ENCODE assay signal across 9 cellular contexts in the genomic region with DNA sequence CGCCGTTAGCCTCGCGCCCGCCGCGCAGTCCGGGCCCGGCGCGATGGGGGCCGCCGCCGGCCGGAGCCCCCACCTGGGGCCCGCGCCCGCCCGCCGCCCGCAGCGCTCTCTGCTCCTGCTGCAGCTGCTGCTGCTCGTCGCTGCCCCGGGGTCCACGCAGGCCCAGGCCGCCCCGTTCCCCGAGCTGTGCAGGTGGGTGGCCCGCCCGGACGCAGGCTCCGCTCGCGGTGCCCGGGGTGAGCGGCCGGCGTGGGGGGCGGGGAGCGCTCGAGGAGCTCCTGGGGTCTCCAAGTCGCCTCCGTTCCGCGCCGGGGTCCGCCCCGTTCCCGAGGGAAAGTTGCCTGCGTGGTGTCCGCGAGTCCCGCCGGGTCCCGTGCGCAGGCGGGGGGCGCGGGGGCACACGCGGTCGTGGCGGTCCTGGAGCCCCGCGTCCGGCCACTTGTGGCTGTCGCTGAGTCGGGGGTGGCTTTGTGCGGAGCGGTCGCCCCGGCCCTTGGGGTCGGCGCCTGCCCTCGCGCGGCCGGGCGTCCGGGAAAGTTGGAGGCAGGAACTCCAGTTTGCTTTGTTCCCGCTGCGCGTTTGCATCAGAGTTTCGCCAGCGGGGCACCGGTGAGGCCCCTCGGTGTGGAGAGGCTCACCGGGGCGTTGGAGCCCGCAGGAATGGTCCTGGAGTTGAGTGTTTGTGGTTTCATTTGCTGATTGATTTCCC. TPM values are rescaled to one million over a fixed set of nuclear protein-coding genes. Genes with fewer than 3 reads are reported as not detected.
DNase-seq lines count a peak whose midpoint lies in the region; ATAC-seq, FAIRE-seq and TF ChIP-seq lines count a peak whose summit lies in the region.
"Had no signal": no experiment of that assay in that cellular context is flagged by ENCODE, and none has a peak within 500 bp of the region (broad histone marks: within the 10 kb centered on the region; RNA-seq: fewer than 3 reads in every experiment).

No MANE protein-coding gene starts in this region.

- H2BK20ac ChIP-seq in H1 (ENCODE audit: low read length): no peak overlapping the region

- CTCF ChIA-PET in CD8-positive, alpha-beta T cell (lab: Charles Lee): interaction anchor here (2.3 kb wide), 1 partner anchor 13 kb away, joined by 6 read pairs; no protein-coding TSS in a partner anchor
- CTCF ChIA-PET in H1 (lab: Charles Lee; ENCODE audit: partially characterized antibody): interaction anchor here (1.1 to 4.1 kb wide), 3 partner anchors 10 to 47 kb away, joined by 3 to 10 read pairs (median 3); no protein-coding TSS in a partner anchor

- no peak overlapping the region for H3K4ac ChIP-seq in H1 (replicated peaks; ENCODE audit: insufficient read length, low read depth, low read length)

- H3K56ac ChIP-seq in H1 (replicated peaks; ENCODE audit: insufficient read length, low read depth, low read length): no peak overlapping the region

- H3K36me3 ChIP-seq in CD8-positive, alpha-beta T cell (ENCODE audit: insufficient read depth, low read length): no peaks in the 10 kb centered on the region
- H3K36me3 ChIP-seq in H1 (ENCODE audit: control insufficient read depth in 2 of 4, insufficient read depth in 4 of 4, low read length in 3 of 4) (no peaks in the 10 kb centered on the region), muscle layer of duodenum (ENCODE audit: control insufficient read depth in 1 of 2, insufficient read depth in 2 of 2, low read length in 2 of 2) (no peaks in the 10 kb centered on the region), vagina (no peaks in the 10 kb centered on the region)

- TF ChIP-seq EP300 in H1 (IDR thresholded peaks at IDR 0.05; ENCODE audit: borderline replicate concordance in 1 of 2, low read depth in 2 of 2, low read length in 2 of 2): no peak

- no peak overlapping the region for H2AK5ac ChIP-seq in H1 (ENCODE audit: low read depth, low read length)

- peak in 2 of 7 experiments; percentile 29 to 42 for DNase-seq in CD8-positive, alpha-beta T cell
- peak; percentile 31 to 32 for DNase-seq in activated CD4-positive, alpha-beta T cell treated with anti-CD3 and anti-CD28 coated beads for 4 hours
- DNase-seq in H1 (ENCODE audit: low read depth in 1 of 2, low spot score in 2 of 2): peak in 1 of 2 experiments; percentile 68
- DNase-seq in vagina (ENCODE audit: extremely low spot score in 2 of 2): no peak
- DNase-seq in pons (ENCODE audit: low spot score): no peak

- H4K5ac ChIP-seq in H1 (ENCODE audit: insufficient read length, low read depth, low read length): no peak overlapping the region

- POLR2A ChIA-PET in CD8-positive, alpha-beta T cell (lab: Charles Lee): interaction anchor here (0.7 to 2.7 kb wide), 5 partner anchors 9 to 242 kb away, joined by 3 to 11 read pairs (median 5); a partner anchor contains a TSS
- POLR2A ChIA-PET in H1 (lab: Charles Lee; ENCODE audit: partially characterized antibody): interaction anchor here (0.7 to 2.2 kb wide), 4 partner anchors 9 to 179 kb away, joined by 3 to 13 read pairs (median 6); a partner anchor contains a TSS

- no peak overlapping the region for H3K23ac ChIP-seq in H1 (ENCODE audit: insufficient read length)

- peaks cover 12% of the 10 kb centered on the region for H3K79me1 ChIP-seq in H1 (ENCODE audit: low read depth, low read length)

- H3K23me2 ChIP-seq in H1 (ENCODE audit: low read depth, low read length): peaks cover 5% of the 10 kb centered on the region

- H3K4me3 Mint-ChIP-seq in CD8-positive, alpha-beta T cell: peak overlapping the region; percentile 91

- peak overlapping the region; percentile 4; the same call in 1 of the 2 replicates for H2AFZ ChIP-seq in H1 (ENCODE audit: low read length)

- peak overlapping the region; percentile 67 for H3K4me3 ChIP-seq in CD8-positive, alpha-beta T cell (ENCODE audit: low read depth, low read length)
- H3K4me3 ChIP-seq in H1 (ENCODE audit: extremely low read depth in 1 of 4, insufficient read depth in 2 of 4, low read depth in 3 of 4, low read length in 4 of 4) (peak overlapping the region; percentile 80 to 96 (median 81)), muscle layer of duodenum (ENCODE audit: low read depth in 1 of 2, low read length in 2 of 2) (peak overlapping the region; percentile 52 to 86), vagina (peak overlapping the region; percentile 70 to 94)

- peaks cover 44% of the 10 kb centered on the region for H3K4me1 ChIP-seq in CD8-positive, alpha-beta T cell (ENCODE audit: insufficient read depth, low read length)
- H3K4me1 ChIP-seq in H1 (replicated peaks in 1 of 4; ENCODE audit: control insufficient read depth in 3 of 4, insufficient read depth in 4 of 4, low read length in 3 of 4) (peaks cover 5 to 23% (median 14%) of the 10 kb centered on the region in 4 experiments; a peak in 6 of 7 replicates), muscle layer of duodenum (ENCODE audit: control insufficient read depth in 1 of 2, insufficient read depth in 2 of 2, low read length in 2 of 2) (peaks cover 5 to 20% of the 10 kb centered on the region in 2 donors), vagina (peaks cover 48% of the 10 kb centered on the region)

- peak overlapping the region; percentile 56 to 99 (median 80); a peak in 6 of 7 replicates for H3K9ac ChIP-seq in H1 (replicated peaks in 1 of 4; ENCODE audit: extremely low read depth in 1 of 4, low read depth in 3 of 4, low read length in 3 of 4)

- intact Hi-C loops in CD8-positive, alpha-beta T cell (cut with DNase I, micrococcal nuclease): loop anchor here (1.0 to 10.0 kb wide), 8 partner anchors 13 to 495 kb away; a partner anchor contains a TSS
- intact Hi-C loops in vagina (cut with DNase I): loop anchor here (10.0 kb wide), 1 partner anchor 275 kb away; a partner anchor contains a TSS

- H3K27me3 Mint-ChIP-seq in CD8-positive, alpha-beta T cell (ENCODE audit: low read depth): no peaks in the 10 kb centered on the region

- peak overlapping the region; percentile 76 to 77 for H3K4me2 ChIP-seq in H1 (ENCODE audit: insufficient read depth in 1 of 2, low read depth in 2 of 2, low read length in 2 of 2)

- no peaks in the 10 kb centered on the region for H3K9me3 ChIP-seq in CD8-positive, alpha-beta T cell (ENCODE audit: low read length)
- H3K9me3 ChIP-seq in H1 (ENCODE audit: insufficient read depth in 2 of 2, low read depth in 1 of 2, low read length in 1 of 2) (no peaks in the 10 kb centered on the region), muscle layer of duodenum (ENCODE audit: control insufficient read depth in 1 of 2, low read length in 2 of 2) (no peaks in the 10 kb centered on the region), vagina (no peaks in the 10 kb centered on the region)

- H3K27ac Mint-ChIP-seq in CD8-positive, alpha-beta T cell: peak overlapping the region; percentile 88

- H2BK5ac ChIP-seq in H1 (ENCODE audit: low read depth, low read length): no peak overlapping the region

- peak overlapping the region; percentile 93 for H4K8ac ChIP-seq in H1 (ENCODE audit: extremely low read depth, insufficient read depth, low read length)

- H2BK120ac ChIP-seq in H1 (replicated peaks; ENCODE audit: low read depth, low read length): no peak overlapping the region

- no peak overlapping the region for H4K91ac ChIP-seq in H1 (replicated peaks; ENCODE audit: insufficient read length, low read length)

- no peaks in the 10 kb centered on the region for H3K27me3 ChIP-seq in CD8-positive, alpha-beta T cell (ENCODE audit: insufficient read depth, low read length)
- no peaks in the 10 kb centered on the region for H3K27me3 ChIP-seq in H1 (replicated peaks in 1 of 4; ENCODE audit: control insufficient read depth in 3 of 4, extremely low read depth in 1 of 4, insufficient read depth in 3 of 4, low read length in 3 of 4)
- no peaks in the 10 kb centered on the region for H3K27me3 ChIP-seq in muscle layer of duodenum (ENCODE audit: low read depth, low read length)
- H3K27me3 ChIP-seq in vagina: no peaks in the 10 kb centered on the region

- peaks cover 49% of the 10 kb centered on the region for H3K4me1 Mint-ChIP-seq in CD8-positive, alpha-beta T cell (ENCODE audit: low read depth)

- no peaks in the 10 kb centered on the region for H3K9me3 Mint-ChIP-seq in CD8-positive, alpha-beta T cell

- H3K36me3 Mint-ChIP-seq in CD8-positive, alpha-beta T cell: peaks cover 4% of the 10 kb centered on the region

- ATAC-seq in CD8-positive, alpha-beta T cell: peak; percentile 59
- ATAC-seq in GM19463 (IDR thresholded peaks at IDR 0.05; ENCODE audit: unreplicated experiment): peak; percentile 31
- peak; percentile 13 for ATAC-seq in HG03469 (IDR thresholded peaks at IDR 0.05; ENCODE audit: unreplicated experiment)

- WGBS in H1 (ENCODE audit: extremely low coverage in 1 of 2, insufficient coverage in 1 of 2, insufficient read length in 1 of 2, insufficient replicate concordance in 2 of 2, low coverage in 1 of 2, low lambda C conversion rate in 2 of 2, missing lambda C conversion rate in 1 of 2), 2 experiments: 3% methylated on average over 49 of the region's 91 CpGs; no CpG with 5 or more reads in 1 of the 2 experiments

- H2BK12ac ChIP-seq in H1 (ENCODE audit: low read depth, low read length): no peak overlapping the region

- H3K79me2 ChIP-seq in H1 (ENCODE audit: control insufficient read depth in 1 of 2, insufficient read depth in 2 of 2, low read length in 2 of 2): peaks cover 34 to 47% of the 10 kb centered on the region in 2 experiments

- TF ChIP-seq RAD21 in H1 (IDR thresholded peaks at IDR 0.05 in 1 of 2, conservative IDR thresholded peaks at IDR 0.05 in 1 of 2; ENCODE audit: low read depth in 2 of 2, low read length in 2 of 2): no peak

- peaks cover 2 to 9% of the 10 kb centered on the region in 2 experiments for H4K20me1 ChIP-seq in H1 (replicated peaks in 1 of 2; ENCODE audit: control insufficient read depth in 1 of 2, insufficient read depth in 2 of 2, low read length in 2 of 2)

- H3K18ac ChIP-seq in H1 (ENCODE audit: extremely low read depth, low read length): no peak overlapping the region

- TF ChIP-seq CTCF in CD8-positive, alpha-beta T cell (IDR thresholded peaks at IDR 0.05): no peak
- TF ChIP-seq CTCF in H1 (IDR thresholded peaks at IDR 0.05; ENCODE audit: control extremely low read depth in 1 of 3, insufficient read depth in 1 of 3, low read depth in 1 of 3, low read length in 3 of 3) (peak in 1 of 3 experiments; percentile 8; a peak in 1 of 4 replicates), vagina (IDR thresholded peaks at IDR 0.05) (no peak)

- H2BK15ac ChIP-seq in H1 (ENCODE audit: low read length): no peak overlapping the region

- H3K14ac ChIP-seq in H1 (ENCODE audit: insufficient read length): no peak overlapping the region

- peak overlapping the region; percentile 58 for H3K27ac ChIP-seq in CD8-positive, alpha-beta T cell (ENCODE audit: low read depth, low read length)
- H3K27ac ChIP-seq in H1 (ENCODE audit: low read depth, low read length) (peak overlapping the region; percentile 43; the same call in 1 of the 2 replicates), muscle layer of duodenum (ENCODE audit: low read length) (peak overlapping the region; percentile 34), vagina (peak overlapping the region; percentile 93)

- FAIRE-seq in H1 (lab: Jason Lieb, UNC): no peak
- FAIRE-seq: TTC549 had no signal

- no peak; a peak in 1 of 3 replicates for TF ChIP-seq POLR2A in H1 (IDR thresholded peaks at IDR 0.05; ENCODE audit: control extremely low read depth in 1 of 2, low read depth in 2 of 2, low read length in 2 of 2)
- no peak for TF ChIP-seq POLR2A in vagina (IDR thresholded peaks at IDR 0.05)

RNA-seq across cellular contexts. Expression of a gene that starts 0.5 kb away (rescaled TPM):
- total RNA-seq in CD8-positive, alpha-beta T cell: 10 to 100 TPM; 38.5 to 40.6 TPM
- 74.1 and 80.7 TPM in 2 replicates for total RNA-seq in H1 (2021; fragmentation: NEBNext Ultra II Directional; extraction: Animal tissue kit (Norgen Biotek cat#: 25700))
- polyA plus RNA-seq in H1 (2011; rRNA removed): 20.6 and 27.3 TPM in 2 replicates
- 22.1 TPM for polyA plus RNA-seq in H1 (2011; cell fraction: cytosol; rRNA removed)
- polyA plus RNA-seq in H1 (2011; cell fraction: nucleus; rRNA removed): 71.3 TPM
- polyA plus RNA-seq in H1 (2012, experiment 1 of 2): 56.9 to 65.8 TPM (median 64.4 TPM) in 4 replicates
- 9.5 TPM for polyA plus RNA-seq in H1 (2012, experiment 2 of 2)
- polyA plus RNA-seq in H1 (2013, experiment 1 of 2): 66.8 TPM
- 53.5 TPM for polyA plus RNA-seq in H1 (2013, experiment 2 of 2)
- 94.0 and 116 TPM in 2 replicates for polyA minus RNA-seq in H1 (2011; rRNA and poly(A)+ RNA removed)
- polyA minus RNA-seq in H1 (2011; cell fraction: cytosol; rRNA and poly(A)+ RNA removed): 79.9 TPM
- 135 TPM for polyA minus RNA-seq in H1 (2011; cell fraction: nucleus; rRNA and poly(A)+ RNA removed)
- total RNA-seq in vagina: 73.4 TPM

Comparison
In these comparisons a context has a peak if more than half of its experiments do, and no peak if none do; other contexts are left out.
1. DNase-seq: peak in activated CD4-positive, alpha-beta T cell treated with anti-CD3 and anti-CD28 coated beads for 4 hours (2 of 2); none in vagina (0 of 2) and pons (single experiment).
2. H3K27ac ChIP-seq: peak in every context shown above with its lines; median percentile 93 in vagina; 58 in CD8-positive, alpha-beta T cell; 43 in H1; 34 in muscle layer of duodenum.
3. Peak in every context shown above with its lines, with median percentiles within 50 percentile points of each other: ATAC-seq and H3K4me3 ChIP-seq.